In the genomic region with DNA sequence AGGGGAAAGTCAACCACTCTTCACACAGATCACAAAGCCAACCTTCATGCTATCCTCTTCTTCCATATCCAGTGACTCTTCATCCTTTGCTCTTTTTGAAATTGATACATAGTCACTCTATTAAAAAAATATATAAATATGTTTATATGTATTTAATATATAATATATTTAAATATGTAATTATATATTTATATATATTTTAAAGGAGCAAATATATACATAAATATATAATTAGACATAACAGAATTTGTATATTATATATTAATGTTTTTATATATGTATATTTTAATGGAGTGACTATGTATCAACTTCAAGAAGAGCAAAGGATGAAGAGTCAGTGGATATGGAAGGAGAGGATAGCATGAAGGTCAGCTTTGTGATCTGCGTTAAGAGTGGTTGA, we compare ENCODE assay signal across 24 cellular contexts.
"Had no signal": no experiment of that assay in that cellular context is flagged by ENCODE, and none has a peak within 500 bp of the region (broad histone marks: within the 10 kb centered on the region; RNA-seq: fewer than 3 reads in every experiment).

No MANE protein-coding gene starts in this region.

- ATAC-seq: natural killer cell treated with Interleukin-12 subunit alpha and Interleukin-12 subunit beta and Interleukin-15 and Interleukin-18, amount 100 ng/mL, for 72 hours; psoas muscle; right cardiac atrium; right lobe of liver; stimulated activated effector memory CD8-positive, alpha-beta T cell treated with anti-CD3 and anti-CD28 coated beads, Interleukin-12 subunit alpha, Interleukin-12 subunit beta, amount 100 ng/mL, for 72 hours; stimulated activated naive B cell treated with anti-CD40 and anti-IgM and Interleukin-4, amounts not matched to agents 10 μg/mL and 1 μg/mL and 100 μg/mL, for 72 hours had no signal

- FAIRE-seq: small intestine, urothelium cell line had no signal

- H3K27me3 Mint-ChIP-seq: natural killer cell treated with Interleukin-12 subunit alpha and Interleukin-12 subunit beta and Interleukin-15 and Interleukin-18, amount 100 ng/mL, for 72 hours; progenitor cell of endocrine pancreas; stimulated activated naive B cell treated with anti-CD40 and anti-IgM and Interleukin-4, amounts not matched to agents 10 μg/mL and 1 μg/mL and 100 μg/mL, for 72 hours; stimulated activated naive CD8-positive, alpha-beta T cell treated with anti-CD3 and anti-CD28 coated beads, Interleukin-15, Interleukin-2, amounts not matched to agents 100 ng/mL and 50 ng/mL, for 24 hours had no signal

- H3K36me3 Mint-ChIP-seq: natural killer cell treated with Interleukin-12 subunit alpha and Interleukin-12 subunit beta and Interleukin-15 and Interleukin-18, amount 100 ng/mL, for 72 hours; stimulated activated effector memory CD8-positive, alpha-beta T cell treated with anti-CD3 and anti-CD28 coated beads, Interleukin-12 subunit alpha, Interleukin-12 subunit beta, amount 100 ng/mL, for 72 hours; stimulated activated naive B cell treated with anti-CD40 and anti-IgM and Interleukin-4, amounts not matched to agents 10 μg/mL and 1 μg/mL and 100 μg/mL, for 72 hours had no signal

- H3K4me3 Mint-ChIP-seq: natural killer cell treated with Interleukin-12 subunit alpha and Interleukin-12 subunit beta and Interleukin-15 and Interleukin-18, amount 100 ng/mL, for 72 hours; nephron progenitor cell; neural crest cell; stimulated activated effector memory CD8-positive, alpha-beta T cell treated with anti-CD3 and anti-CD28 coated beads, Interleukin-12 subunit alpha, Interleukin-12 subunit beta, amount 100 ng/mL, for 72 hours; stimulated activated naive B cell treated with anti-CD40 and anti-IgM and Interleukin-4, amounts not matched to agents 10 μg/mL and 1 μg/mL and 100 μg/mL, for 72 hours; stimulated activated naive CD8-positive, alpha-beta T cell treated with anti-CD3 and anti-CD28 coated beads, Interleukin-15, Interleukin-2, amounts not matched to agents 100 ng/mL and 50 ng/mL, for 24 hours had no signal

- DNase-seq: nephron progenitor cell; nucleus accumbens; posterior cingulate gyrus; psoas muscle; right cardiac atrium; right lobe of liver; sigmoid colon; small intestine; stimulated activated CD4-positive, alpha-beta T cell treated with anti-CD3 and anti-CD28 coated beads, Interleukin-15, amount 100 ng/mL, for 24 hours; stimulated activated CD4-positive, alpha-beta T cell treated with anti-CD3 and anti-CD28 coated beads, Interleukin-2, amount 100 ng/mL, for 24 hours; stimulated activated CD4-positive, alpha-beta T cell treated with anti-CD3 and anti-CD28 coated beads, Interleukin-2, amount 100 ng/mL, for 48 hours; stimulated activated CD4-positive, alpha-beta T cell treated with anti-CD3 and anti-CD28 coated beads, Interleukin-4, amount 100 ng/mL, for 24 hours; stimulated activated naive B cell treated with anti-CD40 and anti-IgM and Interleukin-4, amounts not matched to agents 10 μg/mL and 1 μg/mL and 100 μg/mL, for 72 hours; stimulated activated naive CD4-positive, alpha-beta T cell treated with Interleukin-2 at 50 U/mL for 16 hours; stomach; thyroid gland; trophoblast cell; upper lobe of left lung had no signal

- H3K4me1 Mint-ChIP-seq: nephron progenitor cell; neural crest cell; stimulated activated effector memory CD8-positive, alpha-beta T cell treated with anti-CD3 and anti-CD28 coated beads, Interleukin-12 subunit alpha, Interleukin-12 subunit beta, amount 100 ng/mL, for 72 hours; stimulated activated naive B cell treated with anti-CD40 and anti-IgM and Interleukin-4, amounts not matched to agents 10 μg/mL and 1 μg/mL and 100 μg/mL, for 72 hours had no signal

- H3K27ac Mint-ChIP-seq: natural killer cell treated with Interleukin-12 subunit alpha and Interleukin-12 subunit beta and Interleukin-15 and Interleukin-18, amount 100 ng/mL, for 72 hours; nephron progenitor cell; progenitor cell of endocrine pancreas; stimulated activated effector memory CD8-positive, alpha-beta T cell treated with anti-CD3 and anti-CD28 coated beads, Interleukin-12 subunit alpha, Interleukin-12 subunit beta, amount 100 ng/mL, for 72 hours; stimulated activated naive B cell treated with anti-CD40 and anti-IgM and Interleukin-4, amounts not matched to agents 10 μg/mL and 1 μg/mL and 100 μg/mL, for 72 hours; stimulated activated naive CD8-positive, alpha-beta T cell treated with anti-CD3 and anti-CD28 coated beads, Interleukin-15, Interleukin-2, amounts not matched to agents 100 ng/mL and 50 ng/mL, for 24 hours had no signal

- H3K9me3 Mint-ChIP-seq: nephron progenitor cell; neural crest cell; stimulated activated naive B cell treated with anti-CD40 and anti-IgM and Interleukin-4, amounts not matched to agents 10 μg/mL and 1 μg/mL and 100 μg/mL, for 72 hours had no signal
